ENCODE assay signal across 12 cellular contexts in genomic region chr4:55444822-55445221, GRCh38. TPM values are rescaled to one million over a fixed set of nuclear protein-coding genes. Genes with fewer than 3 reads are reported as not detected.
A peak's percentile ranks its signal among the peaks of the same experiment; 100 is the strongest.
DNase-seq lines count a peak whose midpoint lies in the region; TF ChIP-seq lines count a peak whose summit lies in the region.
"Had no signal": no experiment of that assay in that cellular context is flagged by ENCODE, and none has a peak within 500 bp of the region (broad histone marks: within the 10 kb centered on the region; RNA-seq: fewer than 3 reads in every experiment).

No MANE protein-coding gene starts in this region.

- intact Hi-C loops in activated naive CD4-positive, alpha-beta T cell treated with anti-CD3 and anti-CD28 coated beads for 36 hours (cut with micrococcal nuclease): loop anchor here (1.0 to 5.0 kb wide), 2 partner anchors 191 to 292 kb away; partner anchors contain the start of gene NMU

- H3K9me3 Mint-ChIP-seq in activated naive CD4-positive, alpha-beta T cell treated with anti-CD3 and anti-CD28 coated beads for 36 hours: no peaks in the 10 kb centered on the region
- H3K9me3 Mint-ChIP-seq: natural killer cell treated with Interleukin-12 subunit alpha and Interleukin-12 subunit beta and Interleukin-15 and Interleukin-18, amount 100 ng/mL, for 72 hours had no signal

- H3K27me3 ChIP-seq in OCI-LY1 (ENCODE audit: insufficient read depth, low read length) (no peaks in the 10 kb centered on the region), smooth muscle cell (ENCODE audit: low read depth) (no peaks in the 10 kb centered on the region), tibial nerve (no peaks in the 10 kb centered on the region)

- peaks cover 28% of the 10 kb centered on the region for H3K36me3 Mint-ChIP-seq in activated naive CD4-positive, alpha-beta T cell treated with anti-CD3 and anti-CD28 coated beads for 36 hours (ENCODE audit: low read depth)

- H3K9ac ChIP-seq in OCI-LY1 (ENCODE audit: low read length) (no peak overlapping the region), smooth muscle cell (ENCODE audit: low read depth) (no peak overlapping the region)

- H3K9me3 ChIP-seq in OCI-LY1 (ENCODE audit: low read length) (no peaks in the 10 kb centered on the region), smooth muscle cell (replicated peaks; ENCODE audit: low read depth) (no peaks in the 10 kb centered on the region), tibial nerve (no peaks in the 10 kb centered on the region)

- no peak overlapping the region for H2AFZ ChIP-seq in OCI-LY1 (ENCODE audit: low read length)
- H2AFZ ChIP-seq in smooth muscle cell (ENCODE audit: low read depth): no peak overlapping the region

- H3K4me2 ChIP-seq in OCI-LY1 (ENCODE audit: low read length) (no peak overlapping the region), smooth muscle cell (no peak overlapping the region)

- H3K27me3 Mint-ChIP-seq in activated naive CD4-positive, alpha-beta T cell treated with anti-CD3 and anti-CD28 coated beads for 36 hours (ENCODE audit: low read depth): no peaks in the 10 kb centered on the region
- H3K27me3 Mint-ChIP-seq: natural killer cell treated with Interleukin-12 subunit alpha and Interleukin-12 subunit beta and Interleukin-15 and Interleukin-18, amount 100 ng/mL, for 72 hours had no signal

- H3K4me3 Mint-ChIP-seq in activated naive CD4-positive, alpha-beta T cell treated with anti-CD3 and anti-CD28 coated beads for 36 hours: no peak overlapping the region
- H3K4me3 Mint-ChIP-seq: natural killer cell treated with Interleukin-12 subunit alpha and Interleukin-12 subunit beta and Interleukin-15 and Interleukin-18, amount 100 ng/mL, for 72 hours had no signal

- no peak overlapping the region for H3K27ac Mint-ChIP-seq in activated naive CD4-positive, alpha-beta T cell treated with anti-CD3 and anti-CD28 coated beads for 36 hours
- H3K27ac Mint-ChIP-seq: natural killer cell treated with Interleukin-12 subunit alpha and Interleukin-12 subunit beta and Interleukin-15 and Interleukin-18, amount 100 ng/mL, for 72 hours had no signal

- TF ChIP-seq CTCF in OCI-LY1 (IDR thresholded peaks at IDR 0.05; ENCODE audit: low read length) (peak; percentile 5; the same call in 1 of the 2 replicates), smooth muscle cell (IDR thresholded peaks at IDR 0.05; ENCODE audit: borderline replicate concordance, insufficient read depth, poor library complexity, severe bottlenecking) (peak; percentile 17), tibial nerve (IDR thresholded peaks at IDR 0.05) (no peak)

- H3K36me3 ChIP-seq in OCI-LY1 (ENCODE audit: insufficient read depth, low read length) (peaks cover 10% of the 10 kb centered on the region; the same call in 1 of the 2 replicates), smooth muscle cell (ENCODE audit: low read depth) (peaks cover 12% of the 10 kb centered on the region), tibial nerve (peaks cover 0 to 59% (median 0%) of the 10 kb centered on the region in 3 donors)

- no peak for TF ChIP-seq EP300 in tibial nerve (IDR thresholded peaks at IDR 0.05)

- no peak for TF ChIP-seq POLR2A in tibial nerve (IDR thresholded peaks at IDR 0.05)

- H3K27ac ChIP-seq in OCI-LY1 (ENCODE audit: low read depth, low read length, poor library complexity, severe bottlenecking) (no peak overlapping the region), smooth muscle cell (ENCODE audit: low read depth) (no peak overlapping the region), tibial nerve (no peak overlapping the region)

- H3K9me2 ChIP-seq in OCI-LY1 (ENCODE audit: low read depth, low read length): no peaks in the 10 kb centered on the region

- no peaks in the 10 kb centered on the region for H3F3A ChIP-seq in OCI-LY1 (ENCODE audit: insufficient read depth, low read length)
- peaks cover 6% of the 10 kb centered on the region for H3F3A ChIP-seq in smooth muscle cell (ENCODE audit: low read depth)

- peaks cover 7% of the 10 kb centered on the region for H3K4me1 Mint-ChIP-seq in activated naive CD4-positive, alpha-beta T cell treated with anti-CD3 and anti-CD28 coated beads for 36 hours (ENCODE audit: low read depth)

- no peaks in the 10 kb centered on the region for H4K20me1 ChIP-seq in OCI-LY1 (ENCODE audit: insufficient read depth, low read length)
- H4K20me1 ChIP-seq in smooth muscle cell (ENCODE audit: low read depth): no peaks in the 10 kb centered on the region

- H3K4me1 ChIP-seq in OCI-LY1 (ENCODE audit: insufficient read depth, low read length, severe bottlenecking) (no peaks in the 10 kb centered on the region), smooth muscle cell (ENCODE audit: low read depth) (no peaks in the 10 kb centered on the region), tibial nerve (peaks cover 0 to 4% (median 0%) of the 10 kb centered on the region in 4 donors)

- CTCF ChIA-PET in activated naive CD4-positive, alpha-beta T cell treated with anti-CD3 and anti-CD28 coated beads for 36 hours (lab: Charles Lee): interaction anchor here (0.8 to 1.6 kb wide), 3 partner anchors 9 to 110 kb away, joined by 3 to 8 read pairs (median 3); no protein-coding TSS in a partner anchor

- 74% methylated on average over 2 of the region's 2 CpGs for WGBS in smooth muscle cell (ENCODE audit: low lambda C conversion rate)
- WGBS in tibial nerve, 2 donors: 33% methylated on average over 1 of the region's 2 CpGs; no CpG with 5 or more reads in 1 of the 2 donors

- H3K79me2 ChIP-seq in OCI-LY1 (ENCODE audit: insufficient read depth, low read length): no peaks in the 10 kb centered on the region
- no peaks in the 10 kb centered on the region for H3K79me2 ChIP-seq in smooth muscle cell (ENCODE audit: low read depth)

- DNase-seq in activated naive CD4-positive, alpha-beta T cell treated with anti-CD3 and anti-CD28 coated beads for 36 hours: peak; percentile 12
- no peak for DNase-seq in activated naive CD4-positive, alpha-beta T cell treated with anti-CD3 and anti-CD28 coated beads, Interleukin-2, amount 50 U/mL, for 16 hours
- DNase-seq in fibroblast of gingiva (ENCODE audit: low read depth): peak; percentile 22
- DNase-seq in smooth muscle cell (lab: John Stamatoyannopoulos, UW; ENCODE audit: unreplicated experiment): no peak
- no peak for DNase-seq in OCI-M2 (lab: John Stamatoyannopoulos, UW; ENCODE audit: unreplicated experiment)
- no peak for DNase-seq in NCI-H1436 treated with DMSO at 0.1 percent for 48 hours (lab: John Stamatoyannopoulos, UW)
- DNase-seq in tibial nerve (ENCODE audit: low spot score in 2 of 2): no peak
- DNase-seq: activated CD4-positive, alpha-beta T cell treated with anti-CD3 and anti-CD28 coated beads for 48 hours; effector CD4-positive, alpha-beta T cell; NCI-H1436 had no signal

- H3K4me3 ChIP-seq in OCI-LY1 (ENCODE audit: low read depth, low read length, poor library complexity, severe bottlenecking) (no peak overlapping the region), smooth muscle cell (no peak overlapping the region), tibial nerve (no peak overlapping the region)

RNA-seq across cellular contexts. Expression of gene TMEM165, which starts 49.1 kb away (rescaled TPM):
- 10 to 100 TPM; 39.1 to 40.6 TPM for total RNA-seq in activated naive CD4-positive, alpha-beta T cell treated with anti-CD3 and anti-CD28 coated beads for 36 hours
- 235 and 266 TPM in 2 replicates for total RNA-seq in smooth muscle cell
- 167 and 178 TPM in 2 replicates for polyA plus RNA-seq in smooth muscle cell
- 100 to 1,000 TPM; 167 to 286 (median 236) TPM for total RNA-seq in tibial nerve

Comparison
In these comparisons a context has a peak if more than half of its experiments do, and no peak if none do; other contexts are left out.
1. DNase-seq: peak in activated naive CD4-positive, alpha-beta T cell treated with anti-CD3 and anti-CD28 coated beads for 36 hours (single experiment) and fibroblast of gingiva (single experiment); none in activated naive CD4-positive, alpha-beta T cell treated with anti-CD3 and anti-CD28 coated beads, Interleukin-2, amount 50 U/mL, for 16 hours (single experiment), smooth muscle cell (single experiment), OCI-M2 (single experiment), NCI-H1436 treated with DMSO at 0.1 percent for 48 hours (single experiment) and tibial nerve (0 of 2).
2. CTCF ChIP-seq: peak in OCI-LY1 (single experiment) and smooth muscle cell (single experiment); none in tibial nerve (0 of 5).